9 cellular contexts compared by ENCODE assay signal in the genomic region with DNA sequence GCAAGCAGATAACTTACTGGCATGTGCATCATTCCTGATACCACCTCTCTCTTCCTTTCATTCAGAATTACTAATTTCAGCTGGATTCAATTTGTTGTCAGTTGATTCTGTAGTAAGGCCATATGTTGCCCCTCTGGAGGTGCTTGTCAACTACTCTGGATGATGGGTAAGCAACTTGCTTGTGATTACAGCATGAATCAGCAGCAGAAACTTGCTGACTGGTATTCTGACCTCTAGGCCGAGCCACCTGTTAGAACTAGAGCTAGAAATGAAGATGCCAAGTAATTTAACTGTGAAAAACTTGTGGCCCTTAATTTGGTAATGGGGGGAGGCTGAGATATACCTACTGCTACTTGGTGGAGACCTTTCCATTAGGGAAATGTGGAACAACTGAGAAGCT. TPM values are rescaled to one million over a fixed set of nuclear protein-coding genes. Genes with fewer than 3 reads are reported as not detected.
DNase-seq lines count a peak whose midpoint lies in the region; ATAC-seq and TF ChIP-seq lines count a peak whose summit lies in the region.
"Had no signal": no experiment of that assay in that cellular context is flagged by ENCODE, and none has a peak within 500 bp of the region (broad histone marks: within the 10 kb centered on the region; RNA-seq: fewer than 3 reads in every experiment).

No MANE protein-coding gene starts in this region.

- H3K4me3 Mint-ChIP-seq in activated CD4-positive, alpha-beta T cell treated with anti-CD3 and anti-CD28 coated beads, Interleukin-2, amount 10 ng/mL, durations not matched to agents 24 days and 14 days, result peak overlapping the region; percentile 4
- H3K4me3 Mint-ChIP-seq in activated naive CD4-positive, alpha-beta T cell treated with anti-CD3 and anti-CD28 coated beads, Interleukin-2, amount 10 ng/mL, durations not matched to agents 7 days and 5 days, result no peak overlapping the region
- no peak overlapping the region for H3K4me3 Mint-ChIP-seq in stimulated activated naive B cell treated with anti-CD40 and anti-IgM and Interleukin-4, amounts not matched to agents 10 μg/mL and 1 μg/mL and 100 μg/mL, for 72 hours

- H3K4me3 ChIP-seq in gastroesophageal sphincter, result peak overlapping the region in 1 of 2 donors; percentile 99

- no peak for DNase-seq in activated CD4-positive, alpha-beta T cell treated with anti-CD3 and anti-CD28 coated beads, Interleukin-2, amount 10 ng/mL, durations not matched to agents 24 days and 14 days
- DNase-seq in activated CD4-positive, alpha-beta T cell treated with anti-CD3 and anti-CD28 coated beads for 1 hour, result no peak
- no peak for DNase-seq in activated naive CD4-positive, alpha-beta T cell treated with anti-CD3 and anti-CD28 coated beads, Interleukin-2, amount 10 ng/mL, durations not matched to agents 7 days and 5 days
- DNase-seq in stimulated activated naive B cell treated with anti-CD40 and anti-IgM and Interleukin-4, amounts not matched to agents 10 μg/mL and 1 μg/mL and 100 μg/mL, for 72 hours, result no peak
- DNase-seq in NCI-H345 treated with DMSO at 0.1 percent for 48 hours (lab: John Stamatoyannopoulos, UW; ENCODE audit: unreplicated experiment), result no peak
- DNase-seq: left colon had no signal

- H3K27ac ChIP-seq in gastroesophageal sphincter, result peak overlapping the region; percentile 85 to 99 (median 98)

- no peaks in the 10 kb centered on the region for H3K27me3 ChIP-seq in gastroesophageal sphincter

- no peaks in the 10 kb centered on the region for H3K9me3 Mint-ChIP-seq in activated CD4-positive, alpha-beta T cell treated with anti-CD3 and anti-CD28 coated beads, Interleukin-2, amount 10 ng/mL, durations not matched to agents 24 days and 14 days
- no peaks in the 10 kb centered on the region for H3K9me3 Mint-ChIP-seq in activated naive CD4-positive, alpha-beta T cell treated with anti-CD3 and anti-CD28 coated beads, Interleukin-2, amount 10 ng/mL, durations not matched to agents 7 days and 5 days
- no peaks in the 10 kb centered on the region for H3K9me3 Mint-ChIP-seq in stimulated activated naive B cell treated with anti-CD40 and anti-IgM and Interleukin-4, amounts not matched to agents 10 μg/mL and 1 μg/mL and 100 μg/mL, for 72 hours

- no peaks in the 10 kb centered on the region for H3K9me3 ChIP-seq in gastroesophageal sphincter

- peaks cover 53% of the 10 kb centered on the region for H3K36me3 Mint-ChIP-seq in activated CD4-positive, alpha-beta T cell treated with anti-CD3 and anti-CD28 coated beads, Interleukin-2, amount 10 ng/mL, durations not matched to agents 24 days and 14 days (ENCODE audit: low read depth)
- peaks cover 45% of the 10 kb centered on the region for H3K36me3 Mint-ChIP-seq in activated naive CD4-positive, alpha-beta T cell treated with anti-CD3 and anti-CD28 coated beads, Interleukin-2, amount 10 ng/mL, durations not matched to agents 7 days and 5 days
- peaks cover 21 to 26% of the 10 kb centered on the region in 2 donors for H3K36me3 Mint-ChIP-seq in stimulated activated naive B cell treated with anti-CD40 and anti-IgM and Interleukin-4, amounts not matched to agents 10 μg/mL and 1 μg/mL and 100 μg/mL, for 72 hours

- no peak overlapping the region for H3K27ac Mint-ChIP-seq in activated CD4-positive, alpha-beta T cell treated with anti-CD3 and anti-CD28 coated beads, Interleukin-2, amount 10 ng/mL, durations not matched to agents 24 days and 14 days
- peak overlapping the region; percentile 68 for H3K27ac Mint-ChIP-seq in activated naive CD4-positive, alpha-beta T cell treated with anti-CD3 and anti-CD28 coated beads, Interleukin-2, amount 10 ng/mL, durations not matched to agents 7 days and 5 days
- peak overlapping the region; percentile 25 for H3K27ac Mint-ChIP-seq in stimulated activated naive B cell treated with anti-CD40 and anti-IgM and Interleukin-4, amounts not matched to agents 10 μg/mL and 1 μg/mL and 100 μg/mL, for 72 hours

- TF ChIP-seq CTCF in gastroesophageal sphincter (IDR thresholded peaks at IDR 0.05), result no peak

- no peak for TF ChIP-seq POLR2A in gastroesophageal sphincter (IDR thresholded peaks at IDR 0.05)

- peaks cover 49% of the 10 kb centered on the region for H3K4me1 Mint-ChIP-seq in activated CD4-positive, alpha-beta T cell treated with anti-CD3 and anti-CD28 coated beads, Interleukin-2, amount 10 ng/mL, durations not matched to agents 24 days and 14 days
- H3K4me1 Mint-ChIP-seq in activated naive CD4-positive, alpha-beta T cell treated with anti-CD3 and anti-CD28 coated beads, Interleukin-2, amount 10 ng/mL, durations not matched to agents 7 days and 5 days, result peaks cover 54% of the 10 kb centered on the region
- peaks cover 27 to 64% of the 10 kb centered on the region in 2 donors for H3K4me1 Mint-ChIP-seq in stimulated activated naive B cell treated with anti-CD40 and anti-IgM and Interleukin-4, amounts not matched to agents 10 μg/mL and 1 μg/mL and 100 μg/mL, for 72 hours

- ATAC-seq in gastroesophageal sphincter (no peak), HG03280 (IDR thresholded peaks at IDR 0.05; ENCODE audit: unreplicated experiment) (no peak), HG02610 (IDR thresholded peaks at IDR 0.05; ENCODE audit: unreplicated experiment) (no peak)
- ATAC-seq in stimulated activated naive B cell treated with anti-CD40 and anti-IgM and Interleukin-4, amounts not matched to agents 10 μg/mL and 1 μg/mL and 100 μg/mL, for 72 hours (replicated peaks), result no peak

- intact Hi-C loops in activated CD4-positive, alpha-beta T cell treated with anti-CD3 and anti-CD28 coated beads, Interleukin-2, amount 10 ng/mL, durations not matched to agents 24 days and 14 days (cut with micrococcal nuclease), result loop anchor here (10.0 kb wide), 1 partner anchor 1255 kb away; the partner anchor contains the start of gene RHOF

- CTCF ChIA-PET in activated naive CD4-positive, alpha-beta T cell treated with anti-CD3 and anti-CD28 coated beads, Interleukin-2, amount 10 ng/mL, durations not matched to agents 7 days and 5 days (lab: Charles Lee), result interaction anchor here (1.1 kb wide), 1 partner anchor 99 kb away, joined by 3 read pairs; no protein-coding TSS in a partner anchor

- WGBS in gastroesophageal sphincter (ENCODE audit: low coverage in 1 of 2), 2 donors, result 20% methylated on average over 1 of the region's 1 CpG; no CpG with 5 or more reads in 1 of the 2 donors

- H3K27me3 Mint-ChIP-seq in activated CD4-positive, alpha-beta T cell treated with anti-CD3 and anti-CD28 coated beads, Interleukin-2, amount 10 ng/mL, durations not matched to agents 24 days and 14 days, result no peaks in the 10 kb centered on the region
- H3K27me3 Mint-ChIP-seq in activated naive CD4-positive, alpha-beta T cell treated with anti-CD3 and anti-CD28 coated beads, Interleukin-2, amount 10 ng/mL, durations not matched to agents 7 days and 5 days, result no peaks in the 10 kb centered on the region
- H3K27me3 Mint-ChIP-seq in stimulated activated naive B cell treated with anti-CD40 and anti-IgM and Interleukin-4, amounts not matched to agents 10 μg/mL and 1 μg/mL and 100 μg/mL, for 72 hours, result no peaks in the 10 kb centered on the region

- H3K36me3 ChIP-seq in gastroesophageal sphincter, result peaks cover 0 to 9% of the 10 kb centered on the region in 2 donors

- H3K4me1 ChIP-seq in gastroesophageal sphincter, result peaks cover 13 to 90% (median 61%) of the 10 kb centered on the region in 3 donors

- TF ChIP-seq EP300 in gastroesophageal sphincter (IDR thresholded peaks at IDR 0.05), result no peak

RNA-seq across cellular contexts. Expression of gene RNF10, which starts 5.1 kb away (rescaled TPM):
- 153 and 160 TPM in 2 replicates for total RNA-seq in activated CD4-positive, alpha-beta T cell treated with anti-CD3 and anti-CD28 coated beads, Interleukin-2, amount 10 ng/mL, durations not matched to agents 24 days and 14 days
- 100 to 1,000 TPM; 134 to 273 (median 161) TPM for total RNA-seq in gastroesophageal sphincter

RNA-seq across cellular contexts. Expression of gene COQ5, which starts 10.3 kb away (rescaled TPM):
- total RNA-seq in activated CD4-positive, alpha-beta T cell treated with anti-CD3 and anti-CD28 coated beads, Interleukin-2, amount 10 ng/mL, durations not matched to agents 24 days and 14 days, result 28.0 and 28.3 TPM in 2 replicates
- 10 to 100 TPM; 19.3 to 27.6 (median 22.6) TPM for total RNA-seq in gastroesophageal sphincter

RNA-seq across cellular contexts. Expression of gene POP5, which starts 41.9 kb away (rescaled TPM):
- 74.0 and 76.0 TPM in 2 replicates for total RNA-seq in activated CD4-positive, alpha-beta T cell treated with anti-CD3 and anti-CD28 coated beads, Interleukin-2, amount 10 ng/mL, durations not matched to agents 24 days and 14 days
- total RNA-seq in gastroesophageal sphincter, result 10 to 100 TPM; 18.2 to 42.0 (median 27.6) TPM

RNA-seq across cellular contexts. Expression of gene DYNLL1, which starts 43.4 kb away (rescaled TPM):
- 330 and 351 TPM in 2 replicates for total RNA-seq in activated CD4-positive, alpha-beta T cell treated with anti-CD3 and anti-CD28 coated beads, Interleukin-2, amount 10 ng/mL, durations not matched to agents 24 days and 14 days
- 100 to 1,000 TPM; 179 to 271 (median 229) TPM for total RNA-seq in gastroesophageal sphincter
